In genomic region chr11:102177974-102178631, GRCh38 we compare ENCODE assay signal across 10 cellular contexts.
DNase-seq lines count a peak whose midpoint lies in the region; ATAC-seq, FAIRE-seq and TF ChIP-seq lines count a peak whose summit lies in the region.
"Had no signal": no experiment of that assay in that cellular context is flagged by ENCODE, and none has a peak within 500 bp of the region (broad histone marks: within the 10 kb centered on the region; RNA-seq: fewer than 3 reads in every experiment).

No MANE protein-coding gene starts in this region.

- no peak overlapping the region for H2BK120ac ChIP-seq in mesendoderm (ENCODE audit: low read depth, low read length)

- ATAC-seq in HG03159 (IDR thresholded peaks at IDR 0.05; ENCODE audit: unreplicated experiment) (no peak), HG02884 (IDR thresholded peaks at IDR 0.05; ENCODE audit: unreplicated experiment) (no peak)

- TF ChIP-seq CTCF in bronchial epithelial cell (IDR thresholded peaks at IDR 0.05; ENCODE audit: insufficient read depth, low read length, severe bottlenecking), result no peak

- POLR2A ChIA-PET in HEK293T (lab: Yijun Ruan, JAX), result no interaction called here

- no peak overlapping the region for H3K23ac ChIP-seq in mesendoderm (ENCODE audit: low read length)

- no peak overlapping the region for H3K4me2 ChIP-seq in mesendoderm (ENCODE audit: low read length)

- no peak overlapping the region for H2BK15ac ChIP-seq in mesendoderm (replicated peaks; ENCODE audit: low read depth)

- no peak overlapping the region for H2BK5ac ChIP-seq in mesendoderm (ENCODE audit: low read length)

- DNase-seq in LHCN-M2 (ENCODE audit: low read depth), result peak; percentile 91
- DNase-seq in bronchial epithelial cell (ENCODE audit: low read depth), result peak; percentile 99
- DNase-seq in mesendoderm, result peak; percentile 75
- DNase-seq in HEK293T (ENCODE audit: extremely low spot score), result no peak
- DNase-seq in DMS114 treated with DMSO at 0.1 percent for 48 hours (lab: John Stamatoyannopoulos, UW; ENCODE audit: unreplicated experiment), result no peak
- DNase-seq: activated naive CD4-positive, alpha-beta T cell treated with anti-CD3 and anti-CD28 coated beads, Interleukin-2, amount 50 U/mL, for 16 hours had no signal

- H3K27me3 ChIP-seq in ACC112 (ENCODE audit: insufficient read depth, low read length), result no peaks in the 10 kb centered on the region
- H3K27me3 ChIP-seq in bronchial epithelial cell (ENCODE audit: control insufficient read depth, insufficient read depth, low read length), result no peaks in the 10 kb centered on the region
- no peaks in the 10 kb centered on the region for H3K27me3 ChIP-seq in mesendoderm (ENCODE audit: insufficient read depth, low read length, poor library complexity)

- no peak overlapping the region for H4K8ac ChIP-seq in mesendoderm (ENCODE audit: low read depth, low read length)

- H2AFZ ChIP-seq in ACC112 (ENCODE audit: low read length, unreplicated experiment), result no peak overlapping the region

- H3K36me3 ChIP-seq in ACC112 (ENCODE audit: insufficient read depth, low read length) (peaks cover 26% of the 10 kb centered on the region), bronchial epithelial cell (ENCODE audit: control insufficient read depth, insufficient read depth, low read length) (no peaks in the 10 kb centered on the region), mesendoderm (ENCODE audit: control insufficient read depth, insufficient read depth, low read length) (peaks cover 3% of the 10 kb centered on the region)

- peaks cover 27% of the 10 kb centered on the region for H3K4me1 ChIP-seq in ACC112 (ENCODE audit: control insufficient read depth, insufficient read depth, low read length, unreplicated experiment)
- H3K4me1 ChIP-seq in mesendoderm (ENCODE audit: control insufficient read depth, low read depth, low read length), result no peaks in the 10 kb centered on the region

- H3K18ac ChIP-seq in mesendoderm (ENCODE audit: low read length), result no peak overlapping the region

- no peak for FAIRE-seq in bronchial epithelial cell (lab: Jason Lieb, UNC)
- FAIRE-seq: G401.6 had no signal

- CTCF ChIA-PET in HEK293T (lab: Yijun Ruan, JAX), result no interaction called here

- no peak overlapping the region for H3K4ac ChIP-seq in mesendoderm (ENCODE audit: low read depth, low read length)

- H3K9ac ChIP-seq in mesendoderm (ENCODE audit: low read length), result no peak overlapping the region

- peak overlapping the region; percentile 18; the same call in 1 of the 2 replicates for H3K4me3 ChIP-seq in ACC112 (ENCODE audit: low read depth, low read length)
- no peak overlapping the region for H3K4me3 ChIP-seq in bronchial epithelial cell (ENCODE audit: low read depth, low read length)
- no peak overlapping the region for H3K4me3 ChIP-seq in mesendoderm (ENCODE audit: low read length)

- H3K79me2 ChIP-seq in ACC112 (ENCODE audit: control insufficient read depth, insufficient read depth, low read length, unreplicated experiment), result peaks cover 42% of the 10 kb centered on the region
- H3K79me2 ChIP-seq in mesendoderm (ENCODE audit: control insufficient read depth, insufficient read depth, low read length), result peaks cover 4% of the 10 kb centered on the region

- H3K27ac ChIP-seq in ACC112 (ENCODE audit: low read depth, low read length), result peak overlapping the region; percentile 90
- no peak overlapping the region for H3K27ac ChIP-seq in mesendoderm (ENCODE audit: low read depth, low read length)

- no peak overlapping the region for H2AK5ac ChIP-seq in mesendoderm (ENCODE audit: low read length)

- H4K5ac ChIP-seq in mesendoderm (ENCODE audit: low read length), result no peak overlapping the region

- peaks cover 5% of the 10 kb centered on the region for H3K79me1 ChIP-seq in mesendoderm (ENCODE audit: low read length)

- H3K56ac ChIP-seq in mesendoderm (ENCODE audit: low read length), result no peak overlapping the region

- no CpG with 5 or more reads among the region's 4 CpGs for WGBS in mesendoderm (ENCODE audit: extremely low coverage, insufficient coverage, low lambda C conversion rate)

TF ChIP-seq in HEK293T, 16 proteins besides CTCF, POLR2A, EP300 and RAD21:
- TF ChIP-seq BHLHE40 (IDR thresholded peaks at IDR 0.05; ENCODE audit: borderline replicate concordance), result no peak
- no peak for TF ChIP-seq NFRKB (IDR thresholded peaks at IDR 0.05)
- no peak for TF ChIP-seq FOXM1 (IDR thresholded peaks at IDR 0.05; ENCODE audit: borderline replicate concordance)
- no peak for TF ChIP-seq FOXA1 (IDR thresholded peaks at IDR 0.05)
- TF ChIP-seq CTBP1 (IDR thresholded peaks at IDR 0.05; ENCODE audit: borderline replicate concordance), result no peak
- no peak for TF ChIP-seq ELF4 (IDR thresholded peaks at IDR 0.05)
- TF ChIP-seq ZNF384 (IDR thresholded peaks at IDR 0.05), result no peak
- no peak for TF ChIP-seq PKNOX1 (IDR thresholded peaks at IDR 0.05)
- no peak for TF ChIP-seq LEF1 (IDR thresholded peaks at IDR 0.05; ENCODE audit: borderline replicate concordance)
- no peak for TF ChIP-seq ARNT (IDR thresholded peaks at IDR 0.05)

Comparison
In these comparisons a context has a peak if more than half of its experiments do, and no peak if none do; other contexts are left out.
1. DNase-seq: peak in LHCN-M2 (single experiment), bronchial epithelial cell (single experiment) and mesendoderm (single experiment); none in HEK293T (single experiment) and DMS114 treated with DMSO at 0.1 percent for 48 hours (single experiment).